Comparison of ENCODE assay signal across 1 cellular context in the genomic region with DNA sequence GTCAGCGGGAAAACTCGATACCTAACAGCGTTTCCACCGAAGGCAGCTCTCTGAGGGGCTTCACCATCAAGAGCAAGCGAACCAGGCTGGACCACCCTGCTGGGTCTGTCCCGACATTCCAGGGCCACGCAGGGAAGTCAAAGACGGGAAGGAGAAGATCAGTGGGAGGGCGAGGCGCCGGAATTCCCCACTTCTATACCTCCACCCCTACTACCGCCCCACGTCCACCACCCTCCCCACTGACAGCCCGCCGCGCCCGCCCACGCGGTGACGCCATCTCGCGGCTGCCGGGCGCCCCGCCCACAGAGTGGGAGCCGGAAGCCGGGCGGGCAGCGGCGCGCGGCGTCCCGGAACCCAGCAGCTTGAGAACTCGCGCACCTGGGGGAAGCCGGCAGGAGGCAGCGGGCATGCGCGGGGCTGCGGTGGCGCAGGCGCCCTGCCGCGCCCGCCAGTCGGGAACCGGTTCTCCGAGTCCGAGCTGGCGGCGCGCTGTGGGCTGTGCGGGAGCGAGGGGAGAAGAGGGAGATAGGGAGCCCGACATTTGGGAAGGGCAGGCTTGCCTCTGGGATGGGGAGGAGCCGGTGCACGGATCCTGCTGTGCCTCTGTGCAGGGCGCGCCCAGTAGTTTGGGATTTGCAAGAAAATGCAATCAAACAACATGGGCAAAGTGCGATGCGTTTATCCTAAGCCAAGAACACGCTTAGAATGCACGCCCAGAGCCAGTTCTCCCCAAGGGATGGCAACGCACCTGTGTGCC.
A peak's percentile ranks its signal among the peaks of the same experiment; 100 is the strongest.
TF ChIP-seq lines count a peak whose summit lies in the region.

No MANE protein-coding gene starts in this region.

TF ChIP-seq in WTC11, 78 proteins besides CTCF, POLR2A, EP300 and RAD21 (continued from another document and continues in another):
- TF ChIP-seq, protein P1, sequence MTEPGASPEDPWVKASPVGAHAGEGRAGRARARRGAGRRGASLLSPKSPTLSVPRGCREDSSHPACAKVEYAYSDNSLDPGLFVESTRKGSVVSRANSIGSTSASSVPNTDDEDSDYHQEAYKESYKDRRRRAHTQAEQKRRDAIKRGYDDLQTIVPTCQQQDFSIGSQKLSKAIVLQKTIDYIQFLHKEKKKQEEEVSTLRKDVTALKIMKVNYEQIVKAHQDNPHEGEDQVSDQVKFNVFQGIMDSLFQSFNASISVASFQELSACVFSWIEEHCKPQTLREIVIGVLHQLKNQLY (CRISPR knock-in tag; IDR thresholded peaks at IDR 0.05): no peak
- TF ChIP-seq, protein P2, sequence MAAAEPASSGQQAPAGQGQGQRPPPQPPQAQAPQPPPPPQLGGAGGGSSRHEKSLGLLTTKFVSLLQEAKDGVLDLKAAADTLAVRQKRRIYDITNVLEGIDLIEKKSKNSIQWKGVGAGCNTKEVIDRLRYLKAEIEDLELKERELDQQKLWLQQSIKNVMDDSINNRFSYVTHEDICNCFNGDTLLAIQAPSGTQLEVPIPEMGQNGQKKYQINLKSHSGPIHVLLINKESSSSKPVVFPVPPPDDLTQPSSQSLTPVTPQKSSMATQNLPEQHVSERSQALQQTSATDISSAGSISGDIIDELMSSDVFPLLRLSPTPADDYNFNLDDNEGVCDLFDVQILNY (CRISPR knock-in tag; IDR thresholded peaks at IDR 0.05): peak; percentile 22; the same call in 1 of the 2 replicates
- TF ChIP-seq ZNF263 (CRISPR knock-in tag; IDR thresholded peaks at IDR 0.05; ENCODE audit: low read depth) (no peak), MYBL2 (CRISPR knock-in tag; IDR thresholded peaks at IDR 0.05) (peak; percentile 75; the same call in 1 of the 2 replicates), GRHL2 (CRISPR knock-in tag; IDR thresholded peaks at IDR 0.05; ENCODE audit: insufficient replicate concordance, severe bottlenecking) (no peak), FOXP1 (CRISPR knock-in tag; IDR thresholded peaks at IDR 0.05; ENCODE audit: borderline replicate concordance) (peak; percentile 86; the same call in 1 of the 2 replicates), NFATC4 (CRISPR knock-in tag; IDR thresholded peaks at IDR 0.05) (no peak), ZNF423 (CRISPR knock-in tag; IDR thresholded peaks at IDR 0.05) (peak; percentile 72), TP53 (CRISPR knock-in tag; IDR thresholded peaks at IDR 0.05) (peak; percentile 76; the same call in 1 of the 2 replicates), GABPB1 (CRISPR knock-in tag; IDR thresholded peaks at IDR 0.05) (peak; percentile 40; the same call in 1 of the 2 replicates), HMGA2 (CRISPR knock-in tag; IDR thresholded peaks at IDR 0.05) (no peak), NFYB (CRISPR knock-in tag; conservative IDR thresholded peaks at IDR 0.05; ENCODE audit: low read depth) (no peak), TEAD1 (CRISPR knock-in tag; IDR thresholded peaks at IDR 0.05) (peak; percentile 49; the same call in 1 of the 2 replicates), ZNF317 (CRISPR knock-in tag; IDR thresholded peaks at IDR 0.05; ENCODE audit: borderline replicate concordance, low read depth) (no peak), NR3C1 (CRISPR knock-in tag; conservative IDR thresholded peaks at IDR 0.05; ENCODE audit: low read depth) (no peak), OVOL2 (CRISPR knock-in tag; IDR thresholded peaks at IDR 0.05; ENCODE audit: borderline replicate concordance) (no peak), JUN (CRISPR knock-in tag; IDR thresholded peaks at IDR 0.05) (no peak), JAZF1 (CRISPR knock-in tag; IDR thresholded peaks at IDR 0.05) (no peak), RELA (CRISPR knock-in tag; IDR thresholded peaks at IDR 0.05; ENCODE audit: borderline replicate concordance) (0 out of 2 replicates have a peak, but pooled peaks have one; percentile 17), ZNF219 (CRISPR knock-in tag; IDR thresholded peaks at IDR 0.05; ENCODE audit: borderline replicate concordance) (peak; percentile 80), ESRRA (CRISPR knock-in tag; IDR thresholded peaks at IDR 0.05; ENCODE audit: borderline replicate concordance) (no peak)
- TF ChIP-seq, protein P3, sequence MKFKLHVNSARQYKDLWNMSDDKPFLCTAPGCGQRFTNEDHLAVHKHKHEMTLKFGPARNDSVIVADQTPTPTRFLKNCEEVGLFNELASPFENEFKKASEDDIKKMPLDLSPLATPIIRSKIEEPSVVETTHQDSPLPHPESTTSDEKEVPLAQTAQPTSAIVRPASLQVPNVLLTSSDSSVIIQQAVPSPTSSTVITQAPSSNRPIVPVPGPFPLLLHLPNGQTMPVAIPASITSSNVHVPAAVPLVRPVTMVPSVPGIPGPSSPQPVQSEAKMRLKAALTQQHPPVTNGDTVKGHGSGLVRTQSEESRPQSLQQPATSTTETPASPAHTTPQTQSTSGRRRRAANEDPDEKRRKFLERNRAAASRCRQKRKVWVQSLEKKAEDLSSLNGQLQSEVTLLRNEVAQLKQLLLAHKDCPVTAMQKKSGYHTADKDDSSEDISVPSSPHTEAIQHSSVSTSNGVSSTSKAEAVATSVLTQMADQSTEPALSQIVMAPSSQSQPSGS (CRISPR knock-in tag; IDR thresholded peaks at IDR 0.05; ENCODE audit: borderline replicate concordance, low read depth): no peak
- TF ChIP-seq, protein P4, sequence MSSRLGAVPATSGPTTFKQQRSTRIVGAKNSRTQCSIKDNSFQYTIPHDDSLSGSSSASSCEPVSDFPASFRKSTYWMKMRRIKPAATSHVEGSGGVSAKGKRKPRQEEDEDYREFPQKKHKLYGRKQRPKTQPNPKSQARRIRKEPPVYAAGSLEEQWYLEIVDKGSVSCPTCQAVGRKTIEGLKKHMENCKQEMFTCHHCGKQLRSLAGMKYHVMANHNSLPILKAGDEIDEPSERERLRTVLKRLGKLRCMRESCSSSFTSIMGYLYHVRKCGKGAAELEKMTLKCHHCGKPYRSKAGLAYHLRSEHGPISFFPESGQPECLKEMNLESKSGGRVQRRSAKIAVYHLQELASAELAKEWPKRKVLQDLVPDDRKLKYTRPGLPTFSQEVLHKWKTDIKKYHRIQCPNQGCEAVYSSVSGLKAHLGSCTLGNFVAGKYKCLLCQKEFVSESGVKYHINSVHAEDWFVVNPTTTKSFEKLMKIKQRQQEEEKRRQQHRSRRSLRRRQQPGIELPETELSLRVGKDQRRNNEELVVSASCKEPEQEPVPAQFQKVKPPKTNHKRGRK (CRISPR knock-in tag; IDR thresholded peaks at IDR 0.05; ENCODE audit: borderline replicate concordance): no peak
- TF ChIP-seq, protein P5, sequence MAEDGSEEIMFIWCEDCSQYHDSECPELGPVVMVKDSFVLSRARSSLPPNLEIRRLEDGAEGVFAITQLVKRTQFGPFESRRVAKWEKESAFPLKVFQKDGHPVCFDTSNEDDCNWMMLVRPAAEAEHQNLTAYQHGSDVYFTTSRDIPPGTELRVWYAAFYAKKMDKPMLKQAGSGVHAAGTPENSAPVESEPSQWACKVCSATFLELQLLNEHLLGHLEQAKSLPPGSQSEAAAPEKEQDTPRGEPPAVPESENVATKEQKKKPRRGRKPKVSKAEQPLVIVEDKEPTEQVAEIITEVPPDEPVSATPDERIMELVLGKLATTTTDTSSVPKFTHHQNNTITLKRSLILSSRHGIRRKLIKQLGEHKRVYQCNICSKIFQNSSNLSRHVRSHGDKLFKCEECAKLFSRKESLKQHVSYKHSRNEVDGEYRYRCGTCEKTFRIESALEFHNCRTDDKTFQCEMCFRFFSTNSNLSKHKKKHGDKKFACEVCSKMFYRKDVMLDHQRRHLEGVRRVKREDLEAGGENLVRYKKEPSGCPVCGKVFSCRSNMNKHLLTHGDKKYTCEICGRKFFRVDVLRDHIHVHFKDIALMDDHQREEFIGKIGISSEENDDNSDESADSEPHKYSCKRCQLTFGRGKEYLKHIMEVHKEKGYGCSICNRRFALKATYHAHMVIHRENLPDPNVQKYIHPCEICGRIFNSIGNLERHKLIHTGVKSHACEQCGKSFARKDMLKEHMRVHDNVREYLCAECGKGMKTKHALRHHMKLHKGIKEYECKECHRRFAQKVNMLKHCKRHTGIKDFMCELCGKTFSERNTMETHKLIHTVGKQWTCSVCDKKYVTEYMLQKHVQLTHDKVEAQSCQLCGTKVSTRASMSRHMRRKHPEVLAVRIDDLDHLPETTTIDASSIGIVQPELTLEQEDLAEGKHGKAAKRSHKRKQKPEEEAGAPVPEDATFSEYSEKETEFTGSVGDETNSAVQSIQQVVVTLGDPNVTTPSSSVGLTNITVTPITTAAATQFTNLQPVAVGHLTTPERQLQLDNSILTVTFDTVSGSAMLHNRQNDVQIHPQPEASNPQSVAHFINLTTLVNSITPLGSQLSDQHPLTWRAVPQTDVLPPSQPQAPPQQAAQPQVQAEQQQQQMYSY (CRISPR knock-in tag; IDR thresholded peaks at IDR 0.05): no peak
- TF ChIP-seq, protein P6, sequence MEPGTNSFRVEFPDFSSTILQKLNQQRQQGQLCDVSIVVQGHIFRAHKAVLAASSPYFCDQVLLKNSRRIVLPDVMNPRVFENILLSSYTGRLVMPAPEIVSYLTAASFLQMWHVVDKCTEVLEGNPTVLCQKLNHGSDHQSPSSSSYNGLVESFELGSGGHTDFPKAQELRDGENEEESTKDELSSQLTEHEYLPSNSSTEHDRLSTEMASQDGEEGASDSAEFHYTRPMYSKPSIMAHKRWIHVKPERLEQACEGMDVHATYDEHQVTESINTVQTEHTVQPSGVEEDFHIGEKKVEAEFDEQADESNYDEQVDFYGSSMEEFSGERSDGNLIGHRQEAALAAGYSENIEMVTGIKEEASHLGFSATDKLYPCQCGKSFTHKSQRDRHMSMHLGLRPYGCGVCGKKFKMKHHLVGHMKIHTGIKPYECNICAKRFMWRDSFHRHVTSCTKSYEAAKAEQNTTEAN (CRISPR knock-in tag; IDR thresholded peaks at IDR 0.05): 0 out of 2 replicates have a peak, but pooled peaks have one; percentile 56
- TF ChIP-seq, protein P7, sequence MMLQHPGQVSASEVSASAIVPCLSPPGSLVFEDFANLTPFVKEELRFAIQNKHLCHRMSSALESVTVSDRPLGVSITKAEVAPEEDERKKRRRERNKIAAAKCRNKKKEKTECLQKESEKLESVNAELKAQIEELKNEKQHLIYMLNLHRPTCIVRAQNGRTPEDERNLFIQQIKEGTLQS (CRISPR knock-in tag; conservative IDR thresholded peaks at IDR 0.05): no peak
- TF ChIP-seq, protein P8, sequence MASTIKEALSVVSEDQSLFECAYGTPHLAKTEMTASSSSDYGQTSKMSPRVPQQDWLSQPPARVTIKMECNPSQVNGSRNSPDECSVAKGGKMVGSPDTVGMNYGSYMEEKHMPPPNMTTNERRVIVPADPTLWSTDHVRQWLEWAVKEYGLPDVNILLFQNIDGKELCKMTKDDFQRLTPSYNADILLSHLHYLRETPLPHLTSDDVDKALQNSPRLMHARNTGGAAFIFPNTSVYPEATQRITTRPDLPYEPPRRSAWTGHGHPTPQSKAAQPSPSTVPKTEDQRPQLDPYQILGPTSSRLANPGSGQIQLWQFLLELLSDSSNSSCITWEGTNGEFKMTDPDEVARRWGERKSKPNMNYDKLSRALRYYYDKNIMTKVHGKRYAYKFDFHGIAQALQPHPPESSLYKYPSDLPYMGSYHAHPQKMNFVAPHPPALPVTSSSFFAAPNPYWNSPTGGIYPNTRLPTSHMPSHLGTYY (CRISPR knock-in tag; IDR thresholded peaks at IDR 0.05): 0 out of 2 replicates have a peak, but pooled peaks have one; percentile 34
- TF ChIP-seq, protein P9, sequence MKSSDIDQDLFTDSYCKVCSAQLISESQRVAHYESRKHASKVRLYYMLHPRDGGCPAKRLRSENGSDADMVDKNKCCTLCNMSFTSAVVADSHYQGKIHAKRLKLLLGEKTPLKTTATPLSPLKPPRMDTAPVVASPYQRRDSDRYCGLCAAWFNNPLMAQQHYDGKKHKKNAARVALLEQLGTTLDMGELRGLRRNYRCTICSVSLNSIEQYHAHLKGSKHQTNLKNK (CRISPR knock-in tag; IDR thresholded peaks at IDR 0.05): no peak
- TF ChIP-seq, protein P10, sequence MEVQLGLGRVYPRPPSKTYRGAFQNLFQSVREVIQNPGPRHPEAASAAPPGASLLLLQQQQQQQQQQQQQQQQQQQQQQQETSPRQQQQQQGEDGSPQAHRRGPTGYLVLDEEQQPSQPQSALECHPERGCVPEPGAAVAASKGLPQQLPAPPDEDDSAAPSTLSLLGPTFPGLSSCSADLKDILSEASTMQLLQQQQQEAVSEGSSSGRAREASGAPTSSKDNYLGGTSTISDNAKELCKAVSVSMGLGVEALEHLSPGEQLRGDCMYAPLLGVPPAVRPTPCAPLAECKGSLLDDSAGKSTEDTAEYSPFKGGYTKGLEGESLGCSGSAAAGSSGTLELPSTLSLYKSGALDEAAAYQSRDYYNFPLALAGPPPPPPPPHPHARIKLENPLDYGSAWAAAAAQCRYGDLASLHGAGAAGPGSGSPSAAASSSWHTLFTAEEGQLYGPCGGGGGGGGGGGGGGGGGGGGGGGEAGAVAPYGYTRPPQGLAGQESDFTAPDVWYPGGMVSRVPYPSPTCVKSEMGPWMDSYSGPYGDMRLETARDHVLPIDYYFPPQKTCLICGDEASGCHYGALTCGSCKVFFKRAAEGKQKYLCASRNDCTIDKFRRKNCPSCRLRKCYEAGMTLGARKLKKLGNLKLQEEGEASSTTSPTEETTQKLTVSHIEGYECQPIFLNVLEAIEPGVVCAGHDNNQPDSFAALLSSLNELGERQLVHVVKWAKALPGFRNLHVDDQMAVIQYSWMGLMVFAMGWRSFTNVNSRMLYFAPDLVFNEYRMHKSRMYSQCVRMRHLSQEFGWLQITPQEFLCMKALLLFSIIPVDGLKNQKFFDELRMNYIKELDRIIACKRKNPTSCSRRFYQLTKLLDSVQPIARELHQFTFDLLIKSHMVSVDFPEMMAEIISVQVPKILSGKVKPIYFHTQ (CRISPR knock-in tag; IDR thresholded peaks at IDR 0.05): no peak
- TF ChIP-seq, protein P11, sequence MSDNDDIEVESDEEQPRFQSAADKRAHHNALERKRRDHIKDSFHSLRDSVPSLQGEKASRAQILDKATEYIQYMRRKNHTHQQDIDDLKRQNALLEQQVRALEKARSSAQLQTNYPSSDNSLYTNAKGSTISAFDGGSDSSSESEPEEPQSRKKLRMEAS (CRISPR knock-in tag; IDR thresholded peaks at IDR 0.05): no peak
- TF ChIP-seq, protein P12, sequence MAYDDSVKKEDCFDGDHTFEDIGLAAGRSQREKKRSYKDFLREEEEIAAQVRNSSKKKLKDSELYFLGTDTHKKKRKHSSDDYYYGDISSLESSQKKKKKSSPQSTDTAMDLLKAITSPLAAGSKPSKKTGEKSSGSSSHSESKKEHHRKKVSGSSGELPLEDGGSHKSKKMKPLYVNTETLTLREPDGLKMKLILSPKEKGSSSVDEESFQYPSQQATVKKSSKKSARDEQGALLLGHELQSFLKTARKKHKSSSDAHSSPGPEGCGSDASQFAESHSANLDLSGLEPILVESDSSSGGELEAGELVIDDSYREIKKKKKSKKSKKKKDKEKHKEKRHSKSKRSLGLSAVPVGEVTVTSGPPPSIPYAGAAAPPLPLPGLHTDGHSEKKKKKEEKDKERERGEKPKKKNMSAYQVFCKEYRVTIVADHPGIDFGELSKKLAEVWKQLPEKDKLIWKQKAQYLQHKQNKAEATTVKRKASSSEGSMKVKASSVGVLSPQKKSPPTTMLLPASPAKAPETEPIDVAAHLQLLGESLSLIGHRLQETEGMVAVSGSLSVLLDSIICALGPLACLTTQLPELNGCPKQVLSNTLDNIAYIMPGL (CRISPR knock-in tag; IDR thresholded peaks at IDR 0.05): no peak; the same call in 1 of the 2 replicates
